In genomic region chr1:7230896-7231210, GRCh38 we compare ENCODE assay signal across 17 cellular contexts.
DNase-seq lines count a peak whose midpoint lies in the region; ATAC-seq and TF ChIP-seq lines count a peak whose summit lies in the region.
"Had no signal": no experiment of that assay in that cellular context is flagged by ENCODE, and none has a peak within 500 bp of the region (broad histone marks: within the 10 kb centered on the region; RNA-seq: fewer than 3 reads in every experiment).

No MANE protein-coding gene starts in this region.

- no peak overlapping the region for H2BK120ac ChIP-seq in neuronal stem cell (ENCODE audit: low read depth, low read length)

- H3K4me2 ChIP-seq in BLaER1: peak overlapping the region; percentile 66
- H3K4me2 ChIP-seq in BLaER1 treated with 17β-estradiol and CSF1 and Interleukin-3, amounts not matched to agents 10 nM and 100 nM: peak overlapping the region in 8 of 11 experiments; percentile 25 to 75 (median 44); a peak in 13 of 22 replicates
- no peak overlapping the region for H3K4me2 ChIP-seq in neuronal stem cell (ENCODE audit: insufficient read depth, low read length, poor library complexity, severe bottlenecking)
- H3K4me2 ChIP-seq: GM23338 had no signal

- H3K9me3 ChIP-seq in BLaER1 (no peaks in the 10 kb centered on the region), esophagus muscularis mucosa (no peaks in the 10 kb centered on the region), neuronal stem cell (replicated peaks in 1 of 2; ENCODE audit: control insufficient read depth in 2 of 2, insufficient read depth in 1 of 2, low read depth in 1 of 2, low read length in 2 of 2) (no peaks in the 10 kb centered on the region)
- H3K9me3 ChIP-seq in BLaER1 treated with 17β-estradiol and CSF1 and Interleukin-3, amounts not matched to agents 10 nM and 100 nM (replicated peaks in 1 of 11): no peaks in the 10 kb centered on the region
- H3K9me3 ChIP-seq: BE2C had no signal

- no peak for ATAC-seq in HG02763 (IDR thresholded peaks at IDR 0.05; ENCODE audit: unreplicated experiment)
- ATAC-seq: CD8-positive, alpha-beta T cell; GM23338 had no signal

- peaks cover 56% of the 10 kb centered on the region for H3K4me1 ChIP-seq in BLaER1
- peaks cover 0 to 62% (median 42%) of the 10 kb centered on the region in 10 experiments; a peak in 16 of 20 replicates for H3K4me1 ChIP-seq in BLaER1 treated with 17β-estradiol and CSF1 and Interleukin-3, amounts not matched to agents 10 nM and 100 nM
- H3K4me1 ChIP-seq in esophagus muscularis mucosa: no peaks in the 10 kb centered on the region
- H3K4me1 ChIP-seq in neuronal stem cell (ENCODE audit: control insufficient read depth in 2 of 2, insufficient read depth in 1 of 2, low read depth in 1 of 2, low read length in 2 of 2): peaks cover 0 to 24% of the 10 kb centered on the region in 2 donors
- H3K4me1 ChIP-seq: BE2C had no signal

- no peak overlapping the region for H3K4ac ChIP-seq in neuronal stem cell (ENCODE audit: low read length)

- H3K27ac Mint-ChIP-seq in chondrocyte (ENCODE audit: unreplicated experiment): no peak overlapping the region
- H3K27ac Mint-ChIP-seq: CD14-positive monocyte; CD8-positive, alpha-beta T cell; GM23338; IgD-negative memory B cell had no signal

- no peak overlapping the region for H4K8ac ChIP-seq in neuronal stem cell (ENCODE audit: low read depth, low read length)

- no peak overlapping the region for H3K23ac ChIP-seq in neuronal stem cell (ENCODE audit: low read depth, low read length, poor library complexity)

- H3K14ac ChIP-seq in neuronal stem cell (ENCODE audit: low read length): no peak overlapping the region

- TF ChIP-seq POLR2A in esophagus muscularis mucosa (IDR thresholded peaks at IDR 0.05; ENCODE audit: low read depth): no peak

- H3K9ac ChIP-seq in BLaER1: no peak overlapping the region
- H3K9ac ChIP-seq in BLaER1 treated with 17β-estradiol and CSF1 and Interleukin-3, amounts not matched to agents 10 nM and 100 nM: no peak overlapping the region
- H3K9ac ChIP-seq in neuronal stem cell (ENCODE audit: low read depth, low read length, poor library complexity): no peak overlapping the region

- H2BK12ac ChIP-seq in neuronal stem cell (ENCODE audit: low read length): no peak overlapping the region

- intact Hi-C loops in esophagus muscularis mucosa (cut with DNase I): no loop called here

- H3K4me1 Mint-ChIP-seq in chondrocyte (ENCODE audit: low read depth): no peaks in the 10 kb centered on the region
- H3K4me1 Mint-ChIP-seq: CD14-positive monocyte, IgD-negative memory B cell had no signal

- no peak for TF ChIP-seq CTCF in esophagus muscularis mucosa (IDR thresholded peaks at IDR 0.05)
- no peak for TF ChIP-seq CTCF in foreskin fibroblast (IDR thresholded peaks at IDR 0.05; ENCODE audit: low read depth, low read length)
- no peak for TF ChIP-seq CTCF in chondrocyte (IDR thresholded peaks at IDR 0.05)

- DNase-seq in esophagus muscularis mucosa (ENCODE audit: extremely low spot score) (peak; percentile 72), neuronal stem cell (ENCODE audit: low spot score) (no peak), foreskin fibroblast (no peak), chondrocyte (ENCODE audit: low spot score) (no peak)
- DNase-seq: ACHN, BE2C, Calu3, DMS79 treated with DMSO at 0.1 percent for 48 hours, GF-D8, HCEC 1CT had no signal

- H3K9me3 Mint-ChIP-seq in chondrocyte (ENCODE audit: low read depth): no peaks in the 10 kb centered on the region
- H3K9me3 Mint-ChIP-seq: CD14-positive monocyte; CD8-positive, alpha-beta T cell; GM23338; IgD-negative memory B cell had no signal

- peak overlapping the region; percentile 46; the same call in 1 of the 2 replicates for H3K27ac ChIP-seq in BLaER1
- H3K27ac ChIP-seq in BLaER1 treated with 17β-estradiol and CSF1 and Interleukin-3, amounts not matched to agents 10 nM and 100 nM: no peak overlapping the region
- no peak overlapping the region for H3K27ac ChIP-seq in esophagus muscularis mucosa (replicated peaks in 1 of 4)
- H3K27ac ChIP-seq in neuronal stem cell (replicated peaks; ENCODE audit: low read length): no peak overlapping the region

- WGBS in esophagus muscularis mucosa: 78% methylated on average over 5 of the region's 6 CpGs
- WGBS in neuronal stem cell (ENCODE audit: extremely low coverage in 2 of 2, insufficient read length in 2 of 2, insufficient replicate concordance in 1 of 2), 2 donors: no CpG with 5 or more reads among the region's 6 CpGs

- peak overlapping the region; percentile 5 for H3K18ac ChIP-seq in neuronal stem cell (ENCODE audit: low read length)

- H4K20me1 ChIP-seq in BLaER1: no peaks in the 10 kb centered on the region
- H4K20me1 ChIP-seq in BLaER1 treated with 17β-estradiol and CSF1 and Interleukin-3, amounts not matched to agents 10 nM and 100 nM: no peaks in the 10 kb centered on the region; a peak in 1 of 22 replicates

- H2BK15ac ChIP-seq in neuronal stem cell (ENCODE audit: low read length): no peak overlapping the region

- H2AFZ ChIP-seq in neuronal stem cell (ENCODE audit: low read length): no peak overlapping the region
- H2AFZ ChIP-seq: GM23338 had no signal

- no peaks in the 10 kb centered on the region for H3K79me1 ChIP-seq in neuronal stem cell (ENCODE audit: low read depth, low read length)

- no peaks in the 10 kb centered on the region for H3K36me3 ChIP-seq in BLaER1
- H3K36me3 ChIP-seq in BLaER1 treated with 17β-estradiol and CSF1 and Interleukin-3, amounts not matched to agents 10 nM and 100 nM: no peaks in the 10 kb centered on the region
- H3K36me3 ChIP-seq in esophagus muscularis mucosa: no peaks in the 10 kb centered on the region
- H3K36me3 ChIP-seq in neuronal stem cell (replicated peaks in 1 of 2; ENCODE audit: control insufficient read depth in 2 of 2, insufficient read depth in 2 of 2, low read length in 2 of 2): no peaks in the 10 kb centered on the region
- H3K36me3 ChIP-seq: BE2C had no signal

- H3K27me3 ChIP-seq in BLaER1 (no peaks in the 10 kb centered on the region), esophagus muscularis mucosa (peaks cover 0 to 11% (median 0%) of the 10 kb centered on the region in 4 donors), neuronal stem cell (ENCODE audit: control insufficient read depth in 3 of 3, insufficient read depth in 3 of 3, low read depth in 1 of 3, low read length in 3 of 3) (no peaks in the 10 kb centered on the region)
- H3K27me3 ChIP-seq in BLaER1 treated with 17β-estradiol and CSF1 and Interleukin-3, amounts not matched to agents 10 nM and 100 nM: peaks cover 0 to 5% (median 0%) of the 10 kb centered on the region in 11 experiments; a peak in 2 of 22 replicates
- H3K27me3 ChIP-seq: BE2C had no signal

- H3K4me3 ChIP-seq in BLaER1 (no peak overlapping the region), esophagus muscularis mucosa (no peak overlapping the region), neuronal stem cell (ENCODE audit: low read length in 2 of 2) (no peak overlapping the region), foreskin fibroblast (ENCODE audit: low read depth in 1 of 2, low read length in 2 of 2) (no peak overlapping the region)
- no peak overlapping the region for H3K4me3 ChIP-seq in BLaER1 treated with 17β-estradiol and CSF1 and Interleukin-3, amounts not matched to agents 10 nM and 100 nM
- H3K4me3 ChIP-seq: GM23338 had no signal

- no peaks in the 10 kb centered on the region for H3K36me3 Mint-ChIP-seq in chondrocyte (ENCODE audit: low read depth)
- H3K36me3 Mint-ChIP-seq: CD14-positive monocyte; CD8-positive, alpha-beta T cell; IgD-negative memory B cell had no signal

- H2BK5ac ChIP-seq in neuronal stem cell (ENCODE audit: low read length): no peak overlapping the region

- H3K4me3 Mint-ChIP-seq in chondrocyte (ENCODE audit: unreplicated experiment): no peak overlapping the region
- H3K4me3 Mint-ChIP-seq: CD14-positive monocyte; CD8-positive, alpha-beta T cell; GM23338; IgD-negative memory B cell had no signal

- no peak for TF ChIP-seq EP300 in esophagus muscularis mucosa (IDR thresholded peaks at IDR 0.05)

- no peak overlapping the region for H2AK5ac ChIP-seq in neuronal stem cell (ENCODE audit: low read depth, low read length)

- H3K27me3 Mint-ChIP-seq in chondrocyte (ENCODE audit: low read depth): no peaks in the 10 kb centered on the region

- H4K91ac ChIP-seq in neuronal stem cell (ENCODE audit: low read depth, low read length, poor library complexity): no peak overlapping the region
